In genomic region chr5:69234457-69235268, GRCh38 we compare ENCODE assay signal across 8 cellular contexts. TPM values are rescaled to one million over a fixed set of nuclear protein-coding genes. Genes with fewer than 3 reads are reported as not detected.
DNase-seq lines count a peak whose midpoint lies in the region; ATAC-seq, FAIRE-seq and TF ChIP-seq lines count a peak whose summit lies in the region.

Gene CDK7, plus strand, starts transcription at chr5:69234886. Its CDS starts 90 bp downstream, at chr5:69234976.

- DNase-seq in EL, result peak; percentile 93
- peak; percentile 87 for DNase-seq in H54 (ENCODE audit: insufficient read length, low spot score)
- peak; percentile 86 for DNase-seq in activated T-helper 9 cell treated with anti-CD3 and anti-CD28 coated beads, Interleukin-2, amount 50 U/mL, for 16 hours (ENCODE audit: low read depth)
- peak; percentile 93 for DNase-seq in fibroblast of pulmonary artery (ENCODE audit: low read depth)
- peak; percentile 96 for DNase-seq in natural killer cell treated with Interleukin-12 subunit alpha and Interleukin-12 subunit beta and Interleukin-15 and Interleukin-18, amount 100 ng/mL, for 72 hours (ENCODE audit: low spot score)
- peak; percentile 93 for DNase-seq in stimulated activated naive CD8-positive, alpha-beta T cell treated with anti-CD3 and anti-CD28 coated beads, Interleukin-15, Interleukin-2, amounts not matched to agents 100 U/mL and 50 U/mL, for 24 hours

- H3K36me3 ChIP-seq in Loucy (ENCODE audit: insufficient read depth, low read length), result no peaks in the 10 kb centered on the region

- H3K4me2 ChIP-seq in Loucy (ENCODE audit: low read depth, low read length, poor library complexity, severe bottlenecking), result peak within 1 kb of the TSS; percentile 71

- TF ChIP-seq CTCF in Loucy (conservative IDR thresholded peaks at IDR 0.05; ENCODE audit: low read length) (no peak), fibroblast of pulmonary artery (IDR thresholded peaks at IDR 0.05; ENCODE audit: low read length, missing control alignments) (no peak)

- no peaks in the 10 kb centered on the region for H3K9me3 ChIP-seq in Loucy (ENCODE audit: insufficient read depth, low read depth, low read length)

- ATAC-seq in natural killer cell treated with Interleukin-12 subunit alpha and Interleukin-12 subunit beta and Interleukin-15 and Interleukin-18, amount 100 ng/mL, for 72 hours, result peak; percentile 100
- ATAC-seq in stimulated activated naive CD8-positive, alpha-beta T cell treated with anti-CD3 and anti-CD28 coated beads, Interleukin-15, Interleukin-2, amounts not matched to agents 100 U/mL and 50 U/mL, for 24 hours, result peak; percentile 100

- no peaks in the 10 kb centered on the region for H3K9me2 ChIP-seq in Loucy (replicated peaks; ENCODE audit: low read depth, low read length)

- H3K4me3 ChIP-seq in Loucy (ENCODE audit: low read length, poor library complexity, severe bottlenecking) (peak within 1 kb of the TSS; percentile 82), fibroblast of pulmonary artery (replicated peaks; ENCODE audit: low read depth, low read length) (peak within 1 kb of the TSS; percentile 97)

- peak; percentile 87 for FAIRE-seq in H54 (lab: Jason Lieb, UNC)

- no peaks in the 10 kb centered on the region for H3F3A ChIP-seq in Loucy (ENCODE audit: low read depth)

- H2AFZ ChIP-seq in Loucy (ENCODE audit: low read length), result peak within 1 kb of the TSS; percentile 98

- H3K9me3 Mint-ChIP-seq in natural killer cell treated with Interleukin-12 subunit alpha and Interleukin-12 subunit beta and Interleukin-15 and Interleukin-18, amount 100 ng/mL, for 72 hours, result no peaks in the 10 kb centered on the region

- peaks cover 28% of the 10 kb centered on the region for H3K4me1 ChIP-seq in Loucy (ENCODE audit: insufficient read depth, low read length, poor library complexity, severe bottlenecking)

- H3K4me1 Mint-ChIP-seq in natural killer cell treated with Interleukin-12 subunit alpha and Interleukin-12 subunit beta and Interleukin-15 and Interleukin-18, amount 100 ng/mL, for 72 hours (ENCODE audit: low read depth in 2 of 2), result peaks cover 28 to 33% of the 10 kb centered on the region in 2 donors

- peak within 1 kb of the TSS; percentile 78 for H3K9ac ChIP-seq in Loucy (ENCODE audit: low read depth, low read length, poor library complexity, severe bottlenecking)

- no peaks in the 10 kb centered on the region for H3K27me3 Mint-ChIP-seq in natural killer cell treated with Interleukin-12 subunit alpha and Interleukin-12 subunit beta and Interleukin-15 and Interleukin-18, amount 100 ng/mL, for 72 hours

- peak within 1 kb of the TSS; percentile 92 for H3K4me3 Mint-ChIP-seq in natural killer cell treated with Interleukin-12 subunit alpha and Interleukin-12 subunit beta and Interleukin-15 and Interleukin-18, amount 100 ng/mL, for 72 hours

- peaks cover 6% of the 10 kb centered on the region for H4K20me1 ChIP-seq in Loucy (ENCODE audit: insufficient read depth, low read length, poor library complexity, severe bottlenecking)

- no peaks in the 10 kb centered on the region for H3K27me3 ChIP-seq in Loucy (ENCODE audit: insufficient read depth, low read length, poor library complexity, severe bottlenecking)

- peak; percentile 72 for TF ChIP-seq POLR2A in H54 (IDR thresholded peaks at IDR 0.05; ENCODE audit: low read depth, low read length)
- TF ChIP-seq POLR2A in Raji (IDR thresholded peaks at IDR 0.05; ENCODE audit: insufficient read depth, low read depth, low read length), result peak; percentile 87

- peak within 1 kb of the TSS; percentile 68 to 90 for H3K27ac Mint-ChIP-seq in natural killer cell treated with Interleukin-12 subunit alpha and Interleukin-12 subunit beta and Interleukin-15 and Interleukin-18, amount 100 ng/mL, for 72 hours

- H3K36me3 Mint-ChIP-seq in natural killer cell treated with Interleukin-12 subunit alpha and Interleukin-12 subunit beta and Interleukin-15 and Interleukin-18, amount 100 ng/mL, for 72 hours, result no peaks in the 10 kb centered on the region

- H3K79me2 ChIP-seq in Loucy (ENCODE audit: insufficient read depth, low read length), result peaks cover 35% of the 10 kb centered on the region

RNA-seq across cellular contexts. Expression of gene CDK7, which starts in this region (rescaled TPM):
- 10 to 100 TPM; 37.9 to 57.5 TPM for total RNA-seq in natural killer cell treated with Interleukin-12 subunit alpha and Interleukin-12 subunit beta and Interleukin-15 and Interleukin-18, amount 100 ng/mL, for 72 hours

Comparison
In these comparisons a context has a peak if more than half of its experiments do, and no peak if none do; other contexts are left out.
1. Peak in every context shown above with its lines: DNase-seq, ATAC-seq and H3K4me3 ChIP-seq.